8 cellular contexts compared by ENCODE assay signal in genomic region chr4:182478475-182478874, GRCh38.
DNase-seq lines count a peak whose midpoint lies in the region; ATAC-seq and TF ChIP-seq lines count a peak whose summit lies in the region.

No MANE protein-coding gene starts in this region.

- peak; percentile 43 for TF ChIP-seq CTCF in GM12873 (IDR thresholded peaks at IDR 0.05; ENCODE audit: insufficient read depth, low read depth, low read length, missing control alignments)
- 0 out of 2 replicates have a peak, but pooled peaks have one; percentile 25 for TF ChIP-seq CTCF in WI38 (IDR thresholded peaks at IDR 0.05; ENCODE audit: low read depth, low read length)
- TF ChIP-seq CTCF in uterus (IDR thresholded peaks at IDR 0.05), result peak in 3 of 4 experiments; percentile 24 to 54 (median 50)

- TF ChIP-seq POLR2A in uterus (IDR thresholded peaks at IDR 0.05), result no peak

- intact Hi-C loops in uterus (cut with DNase I; ENCODE audit: low total_unique reads), result no loop called here
- intact Hi-C loops in activated T-helper 2 cell treated with anti-CD3 and anti-CD28 coated beads, Interferon-gamma antibody, Interleukin-2, Interleukin-4, amounts not matched to agents 10 μg/mL and 5 μg/mL and 100 μg/mL, durations not matched to agents 14 hours and 24 hours and 36 hours (cut with micrococcal nuclease), result loop anchor here (1.0 to 5.0 kb wide), 3 partner anchors 329 to 784 kb away; no protein-coding TSS in a partner anchor

- no peaks in the 10 kb centered on the region for H3K9me3 Mint-ChIP-seq in activated T-helper 2 cell treated with anti-CD3 and anti-CD28 coated beads, Interferon-gamma antibody, Interleukin-2, Interleukin-4, amounts not matched to agents 10 μg/mL and 5 μg/mL and 100 μg/mL, durations not matched to agents 14 hours and 24 hours and 36 hours

- H3K4me3 ChIP-seq in WI38 (ENCODE audit: low read depth, low read length) (no peak overlapping the region), uterus (no peak overlapping the region)

- no peak overlapping the region for H3K27ac ChIP-seq in uterus

- no peaks in the 10 kb centered on the region for H3K4me1 ChIP-seq in uterus

- H3K9me3 ChIP-seq in uterus, result no peaks in the 10 kb centered on the region

- no peak overlapping the region for H3K27ac Mint-ChIP-seq in activated T-helper 2 cell treated with anti-CD3 and anti-CD28 coated beads, Interferon-gamma antibody, Interleukin-2, Interleukin-4, amounts not matched to agents 10 μg/mL and 5 μg/mL and 100 μg/mL, durations not matched to agents 14 hours and 24 hours and 36 hours

- H3K36me3 Mint-ChIP-seq in activated T-helper 2 cell treated with anti-CD3 and anti-CD28 coated beads, Interferon-gamma antibody, Interleukin-2, Interleukin-4, amounts not matched to agents 10 μg/mL and 5 μg/mL and 100 μg/mL, durations not matched to agents 14 hours and 24 hours and 36 hours (ENCODE audit: low read depth), result no peaks in the 10 kb centered on the region

- H3K4me3 Mint-ChIP-seq in activated T-helper 2 cell treated with anti-CD3 and anti-CD28 coated beads, Interferon-gamma antibody, Interleukin-2, Interleukin-4, amounts not matched to agents 10 μg/mL and 5 μg/mL and 100 μg/mL, durations not matched to agents 14 hours and 24 hours and 36 hours (ENCODE audit: low read depth), result no peak overlapping the region

- peaks cover 2% of the 10 kb centered on the region for H3K27me3 Mint-ChIP-seq in activated T-helper 2 cell treated with anti-CD3 and anti-CD28 coated beads, Interferon-gamma antibody, Interleukin-2, Interleukin-4, amounts not matched to agents 10 μg/mL and 5 μg/mL and 100 μg/mL, durations not matched to agents 14 hours and 24 hours and 36 hours (ENCODE audit: low read depth)

- no peaks in the 10 kb centered on the region for H3K36me3 ChIP-seq in uterus

- ATAC-seq in HG02678 (IDR thresholded peaks at IDR 0.05; ENCODE audit: unreplicated experiment), result peak; percentile 74

- no peaks in the 10 kb centered on the region for H3K4me1 Mint-ChIP-seq in activated T-helper 2 cell treated with anti-CD3 and anti-CD28 coated beads, Interferon-gamma antibody, Interleukin-2, Interleukin-4, amounts not matched to agents 10 μg/mL and 5 μg/mL and 100 μg/mL, durations not matched to agents 14 hours and 24 hours and 36 hours (ENCODE audit: low read depth)

- H3K27me3 ChIP-seq in uterus, result no peaks in the 10 kb centered on the region

- DNase-seq in NCI-H1694 (lab: John Stamatoyannopoulos, UW) (peak; percentile 74), iPS-NIHi7 (ENCODE audit: extremely low spot score) (peak; percentile 31), uterus (no peak)
- DNase-seq in activated T-helper 2 cell treated with anti-CD3 and anti-CD28 coated beads, Interferon-gamma antibody, Interleukin-2, Interleukin-4, amounts not matched to agents 10 μg/mL and 5 μg/mL and 100 μg/mL, durations not matched to agents 14 hours and 24 hours and 36 hours (ENCODE audit: low spot score), result no peak
- DNase-seq in NK-92 treated with Interleukin-12 subunit alpha and Interleukin-12 subunit beta, amount 100 ng/mL, for 24 hours (lab: John Stamatoyannopoulos, UW), result no peak

Comparison
In these comparisons a context has a peak if more than half of its experiments do, and no peak if none do; other contexts are left out.
1. DNase-seq: peak in NCI-H1694 (single experiment) and iPS-NIHi7 (single experiment); none in uterus (0 of 2), activated T-helper 2 cell treated with anti-CD3 and anti-CD28 coated beads, Interferon-gamma antibody, Interleukin-2, Interleukin-4, amounts not matched to agents 10 μg/mL and 5 μg/mL and 100 μg/mL, durations not matched to agents 14 hours and 24 hours and 36 hours (single experiment) and NK-92 treated with Interleukin-12 subunit alpha and Interleukin-12 subunit beta, amount 100 ng/mL, for 24 hours (single experiment).
2. Peak in every context shown above with its lines, with median percentiles within 50 percentile points of each other: CTCF ChIP-seq.